8 cellular contexts compared by ENCODE assay signal in the genomic region with DNA sequence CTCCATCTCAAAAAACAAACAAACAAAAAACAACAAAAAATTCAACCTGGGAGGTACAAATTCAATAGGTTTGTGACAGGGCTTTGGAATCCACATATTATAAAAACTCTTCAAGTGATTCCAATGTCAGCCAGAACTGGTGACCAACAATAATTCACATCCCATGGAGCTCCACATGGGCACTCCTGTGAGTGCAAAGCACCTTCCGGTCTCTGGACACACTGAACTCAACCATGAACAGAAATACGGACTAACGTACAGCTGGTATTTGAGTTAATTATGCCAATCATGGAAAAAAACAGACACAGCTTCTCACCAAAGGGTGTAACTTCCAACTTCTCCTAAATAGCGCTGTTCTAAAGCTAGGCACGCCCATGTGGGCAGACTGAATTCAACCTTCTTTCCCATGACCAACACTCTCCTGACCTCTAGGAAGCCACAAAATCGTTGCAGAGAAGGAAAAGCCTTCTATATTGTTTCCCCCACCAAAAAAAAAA.
A peak's percentile ranks its signal among the peaks of the same experiment; 100 is the strongest.
DNase-seq lines count a peak whose midpoint lies in the region; ATAC-seq and TF ChIP-seq lines count a peak whose summit lies in the region.
"Not testable (repeated sequence)": the region's sequence is repeated elsewhere in the genome, so short reads cannot be mapped to it uniquely, and the experiment has no call there.

No MANE protein-coding gene starts in this region.

- H3K27ac Mint-ChIP-seq in activated B cell treated with CpG ODN at 0.5 μM for 24 hours (peak overlapping the region; percentile 94), chondrocyte (ENCODE audit: unreplicated experiment) (peak overlapping the region; percentile 98)

- not testable (repeated sequence) for TF ChIP-seq CTCF in activated B cell treated with CpG ODN at 0.5 μM for 24 hours (IDR thresholded peaks at IDR 0.05); chondrocyte (IDR thresholded peaks at IDR 0.05); omental fat pad (IDR thresholded peaks at IDR 0.05); vagina (IDR thresholded peaks at IDR 0.05)

- not testable (repeated sequence) for DNase-seq in HAP-1 (ENCODE audit: low spot score in 2 of 2); activated B cell treated with CpG ODN at 0.5 μM for 24 hours; chondrocyte (ENCODE audit: low spot score); omental fat pad (ENCODE audit: low spot score); vagina (ENCODE audit: extremely low spot score in 2 of 2)

- not testable (repeated sequence) for H3K4me1 Mint-ChIP-seq in activated B cell treated with CpG ODN at 0.5 μM for 24 hours; chondrocyte (ENCODE audit: low read depth)

- TF ChIP-seq POLR2A in vagina (IDR thresholded peaks at IDR 0.05), result not testable (repeated sequence)

- POLR2A ChIA-PET in activated B cell treated with CpG ODN at 0.5 μM for 24 hours (lab: Charles Lee), result interaction anchor here (0.7 kb wide), 2 partner anchors 11 to 61 kb away, joined by 3 read pairs; no protein-coding TSS in a partner anchor

- in situ Hi-C loops in HAP-1 (cut with MboI; ENCODE audit: low sequenced_read_pairs), result not testable (repeated sequence)

- H3K36me3 Mint-ChIP-seq in activated B cell treated with CpG ODN at 0.5 μM for 24 hours (ENCODE audit: low read depth); chondrocyte (ENCODE audit: low read depth): not testable (repeated sequence)

- not testable (repeated sequence) for H3K9me3 ChIP-seq in HAP-1, vagina

- CTCF ChIA-PET in activated B cell treated with CpG ODN at 0.5 μM for 24 hours (lab: Charles Lee), result not testable (repeated sequence)

- H3K4me3 Mint-ChIP-seq in activated B cell treated with CpG ODN at 0.5 μM for 24 hours (peak overlapping the region; percentile 95), chondrocyte (ENCODE audit: unreplicated experiment) (peak overlapping the region; percentile 96)

- peak overlapping the region; percentile 87 for H3K27ac ChIP-seq in vagina

- not testable (repeated sequence) for H3K9me3 Mint-ChIP-seq in activated B cell treated with CpG ODN at 0.5 μM for 24 hours; chondrocyte (ENCODE audit: low read depth)

- H3K4me3 ChIP-seq in HAP-1 (peak overlapping the region; percentile 67), iPS-11a (ENCODE audit: low read depth, low read length) (peak overlapping the region; percentile 70), vagina (peak overlapping the region in 1 of 2 donors; percentile 74)

- intact Hi-C loops in activated B cell treated with CpG ODN at 0.5 μM for 24 hours (cut with micrococcal nuclease), result loop anchor here (10.0 kb wide), 2 partner anchors 142 to 242 kb away; a partner anchor contains a TSS
- intact Hi-C loops in vagina (cut with DNase I), result not testable (repeated sequence)

- ATAC-seq in GM18511 (IDR thresholded peaks at IDR 0.05; ENCODE audit: unreplicated experiment), result peak; percentile 53
- peak; percentile 21 for ATAC-seq in HG03565 (IDR thresholded peaks at IDR 0.05; ENCODE audit: unreplicated experiment)
- ATAC-seq in activated B cell treated with CpG ODN at 0.5 μM for 24 hours (ENCODE audit: low read depth), result peak; percentile 19
- peak; percentile 85 for ATAC-seq in omental fat pad (ENCODE audit: low FRiP score)

- H3K36me3 ChIP-seq in HAP-1 (replicated peaks); vagina: not testable (repeated sequence)

- not testable (repeated sequence) for H3K27me3 ChIP-seq in HAP-1 (ENCODE audit: low read depth); vagina

- H3K27me3 Mint-ChIP-seq in activated B cell treated with CpG ODN at 0.5 μM for 24 hours; chondrocyte (ENCODE audit: low read depth): not testable (repeated sequence)

- H3K4me1 ChIP-seq in HAP-1, vagina: not testable (repeated sequence)

Comparison
In these comparisons a context has a peak if more than half of its experiments do, and no peak if none do; other contexts are left out.
1. ATAC-seq: peak in every context shown above with its lines; median percentile 85 in omental fat pad; 53 in GM18511; 21 in HG03565; 19 in activated B cell treated with CpG ODN at 0.5 μM for 24 hours.